ENCODE assay signal across 24 cellular contexts in the genomic region with DNA sequence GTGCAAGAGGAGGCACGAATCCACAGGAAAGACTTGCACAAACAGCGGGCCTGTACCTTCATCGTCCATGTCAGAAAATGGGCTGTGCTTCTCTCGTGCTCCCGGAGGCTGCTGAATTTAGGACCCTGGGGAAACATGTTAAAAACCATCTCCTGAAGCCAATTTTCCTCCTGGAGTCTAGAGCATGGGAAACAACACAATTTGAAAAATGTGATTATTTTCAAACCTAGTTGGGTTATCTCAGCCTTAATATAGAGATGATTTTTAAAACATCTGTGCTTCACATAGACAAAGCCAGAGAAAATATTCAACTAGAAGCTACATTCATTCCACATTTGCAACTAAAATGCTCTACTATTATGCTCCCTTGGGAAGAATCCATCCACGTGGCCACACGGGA.
A peak's percentile ranks its signal among the peaks of the same experiment; 100 is the strongest.
DNase-seq lines count a peak whose midpoint lies in the region; ATAC-seq and TF ChIP-seq lines count a peak whose summit lies in the region.
"Had no signal": no experiment of that assay in that cellular context is flagged by ENCODE, and none has a peak within 500 bp of the region (broad histone marks: within the 10 kb centered on the region; RNA-seq: fewer than 3 reads in every experiment).

No MANE protein-coding gene starts in this region.

- H3K27ac ChIP-seq in heart right ventricle (no peak overlapping the region), right atrium auricular region (no peak overlapping the region), GM23338 (ENCODE audit: low read depth) (no peak overlapping the region)
- H3K27ac ChIP-seq: 22Rv1; A549; BLaER1 treated with 17β-estradiol and CSF1 and Interleukin-3, amounts not matched to agents 10 nM and 100 nM; C4-2B had no signal

- H3F3A ChIP-seq in GM23338 (replicated peaks; ENCODE audit: low read depth): no peaks in the 10 kb centered on the region

- intact Hi-C loops in Right ventricle myocardium superior (cut with DNase I): no loop called here
- intact Hi-C loops in cardiac septum (cut with DNase I): no loop called here
- intact Hi-C loops in heart right ventricle (cut with DNase I): loop anchor here in 1 of 10 donors (10.0 kb wide), 1 partner anchor 170 kb away; no protein-coding TSS in a partner anchor
- intact Hi-C loops in left ventricle myocardium superior (cut with micrococcal nuclease): no loop called here

- H2AFZ ChIP-seq in GM23338: peak overlapping the region; percentile 50; the same call in 1 of the 2 replicates

- H3K36me3 Mint-ChIP-seq in GM23338 (ENCODE audit: low read depth): no peaks in the 10 kb centered on the region
- H3K36me3 Mint-ChIP-seq: CD8-positive, alpha-beta T cell had no signal

- no peak overlapping the region for H3K27ac Mint-ChIP-seq in GM23338
- H3K27ac Mint-ChIP-seq: B cell; CD4-positive, alpha-beta T cell; CD8-positive, alpha-beta T cell had no signal

- H3K9me3 ChIP-seq in heart right ventricle (no peaks in the 10 kb centered on the region), right atrium auricular region (no peaks in the 10 kb centered on the region)
- H3K9me3 ChIP-seq: A549; BLaER1 treated with 17β-estradiol and CSF1 and Interleukin-3, amounts not matched to agents 10 nM and 100 nM had no signal

- ATAC-seq in Right ventricle myocardium superior (ENCODE audit: poor library complexity) (peak; percentile 12), heart right ventricle (peak in 6 of 8 donors; percentile 35 to 83 (median 70)), GM23338 (no peak), left ventricle myocardium superior (peak; percentile 52), GM21447 (IDR thresholded peaks at IDR 0.05; ENCODE audit: unreplicated experiment) (no peak)
- ATAC-seq: A549; CD8-positive, alpha-beta T cell; GM12878 had no signal

- no peaks in the 10 kb centered on the region for H3K27me3 Mint-ChIP-seq in GM23338 (ENCODE audit: insufficient read depth, low read depth, poor library complexity)

- peaks cover 0 to 6% (median 0%) of the 10 kb centered on the region in 7 donors for H3K27me3 ChIP-seq in heart right ventricle
- H3K27me3 ChIP-seq in right atrium auricular region: no peaks in the 10 kb centered on the region
- no peaks in the 10 kb centered on the region for H3K27me3 ChIP-seq in GM23338 (ENCODE audit: insufficient read depth)
- H3K27me3 ChIP-seq: BLaER1 treated with 17β-estradiol and CSF1 and Interleukin-3, amounts not matched to agents 10 nM and 100 nM had no signal

- WGBS in heart right ventricle, 2 donors: 65 to 71% methylated on average over 7 of the region's 7 CpGs

- H3K4me3 ChIP-seq in heart right ventricle (no peak overlapping the region), right atrium auricular region (no peak overlapping the region), GM23338 (no peak overlapping the region)
- H3K4me3 ChIP-seq: A549; BLaER1 treated with 17β-estradiol and CSF1 and Interleukin-3, amounts not matched to agents 10 nM and 100 nM; GM12878 had no signal

- H3K4me2 ChIP-seq in GM23338: no peak overlapping the region
- H3K4me2 ChIP-seq: A549; BLaER1 treated with 17β-estradiol and CSF1 and Interleukin-3, amounts not matched to agents 10 nM and 100 nM had no signal

- peaks cover 9% of the 10 kb centered on the region; the same call in 2 of the 3 replicates for H3K4me1 Mint-ChIP-seq in GM23338
- H3K4me1 Mint-ChIP-seq: B cell had no signal

- H3K79me2 ChIP-seq in GM23338 (replicated peaks; ENCODE audit: insufficient read depth): no peaks in the 10 kb centered on the region

- H3K4me1 ChIP-seq in heart right ventricle (peaks cover 3 to 31% (median 16%) of the 10 kb centered on the region in 9 donors), right atrium auricular region (no peaks in the 10 kb centered on the region), GM23338 (ENCODE audit: insufficient read depth) (0 out of 2 replicates have a peak, but pooled peaks cover 2% of the 10 kb centered on the region)
- H3K4me1 ChIP-seq: A549; BLaER1 treated with 17β-estradiol and CSF1 and Interleukin-3, amounts not matched to agents 10 nM and 100 nM had no signal

- peaks cover 10% of the 10 kb centered on the region; the same call in 1 of the 2 replicates for H3K9me2 ChIP-seq in GM23338 (ENCODE audit: insufficient read depth)

- H4K20me1 ChIP-seq in GM23338 (replicated peaks; ENCODE audit: insufficient read depth): no peaks in the 10 kb centered on the region
- H4K20me1 ChIP-seq: BLaER1 treated with 17β-estradiol and CSF1 and Interleukin-3, amounts not matched to agents 10 nM and 100 nM had no signal

- H3K36me3 ChIP-seq in heart right ventricle (no peaks in the 10 kb centered on the region), right atrium auricular region (no peaks in the 10 kb centered on the region), GM23338 (ENCODE audit: insufficient read depth) (no peaks in the 10 kb centered on the region)
- H3K36me3 ChIP-seq: BLaER1 treated with 17β-estradiol and CSF1 and Interleukin-3, amounts not matched to agents 10 nM and 100 nM had no signal

- no peaks in the 10 kb centered on the region for H3K9me3 Mint-ChIP-seq in GM23338
- H3K9me3 Mint-ChIP-seq: CD4-positive, alpha-beta T cell; CD8-positive, alpha-beta T cell had no signal

- no peak overlapping the region for H3K4me3 Mint-ChIP-seq in GM23338
- H3K4me3 Mint-ChIP-seq: B cell; CD4-positive, alpha-beta T cell; CD8-positive, alpha-beta T cell had no signal

- TF ChIP-seq CTCF in heart right ventricle (IDR thresholded peaks at IDR 0.05): no peak
- TF ChIP-seq CTCF in right atrium auricular region (IDR thresholded peaks at IDR 0.05): no peak
- TF ChIP-seq CTCF in GM23338 (conservative IDR thresholded peaks at IDR 0.05; ENCODE audit: low read depth in 2 of 2): no peak

- DNase-seq in Right ventricle myocardium superior (no peak), cardiac septum (ENCODE audit: low spot score) (no peak), heart right ventricle (no peak), right atrium auricular region (ENCODE audit: low spot score) (no peak), GM23338 (ENCODE audit: low spot score) (no peak), left ventricle myocardium superior (no peak), COR-L47 (lab: John Stamatoyannopoulos, UW) (no peak)
- DNase-seq: AML-193; CD4-positive, alpha-beta T cell; CD8-positive, alpha-beta T cell; DMS 273 treated with DMSO at 0.1 percent for 48 hours; DMS153; DMS53; DMS79; DND-41; EL; GDM1 had no signal

TF ChIP-seq in GM23338, 12 proteins besides CTCF, POLR2A, EP300 and RAD21 (continues in another document):
- no peak for TF ChIP-seq POLR2AphosphoS5 (IDR thresholded peaks at IDR 0.05; ENCODE audit: low read depth)
- TF ChIP-seq, protein P1, sequence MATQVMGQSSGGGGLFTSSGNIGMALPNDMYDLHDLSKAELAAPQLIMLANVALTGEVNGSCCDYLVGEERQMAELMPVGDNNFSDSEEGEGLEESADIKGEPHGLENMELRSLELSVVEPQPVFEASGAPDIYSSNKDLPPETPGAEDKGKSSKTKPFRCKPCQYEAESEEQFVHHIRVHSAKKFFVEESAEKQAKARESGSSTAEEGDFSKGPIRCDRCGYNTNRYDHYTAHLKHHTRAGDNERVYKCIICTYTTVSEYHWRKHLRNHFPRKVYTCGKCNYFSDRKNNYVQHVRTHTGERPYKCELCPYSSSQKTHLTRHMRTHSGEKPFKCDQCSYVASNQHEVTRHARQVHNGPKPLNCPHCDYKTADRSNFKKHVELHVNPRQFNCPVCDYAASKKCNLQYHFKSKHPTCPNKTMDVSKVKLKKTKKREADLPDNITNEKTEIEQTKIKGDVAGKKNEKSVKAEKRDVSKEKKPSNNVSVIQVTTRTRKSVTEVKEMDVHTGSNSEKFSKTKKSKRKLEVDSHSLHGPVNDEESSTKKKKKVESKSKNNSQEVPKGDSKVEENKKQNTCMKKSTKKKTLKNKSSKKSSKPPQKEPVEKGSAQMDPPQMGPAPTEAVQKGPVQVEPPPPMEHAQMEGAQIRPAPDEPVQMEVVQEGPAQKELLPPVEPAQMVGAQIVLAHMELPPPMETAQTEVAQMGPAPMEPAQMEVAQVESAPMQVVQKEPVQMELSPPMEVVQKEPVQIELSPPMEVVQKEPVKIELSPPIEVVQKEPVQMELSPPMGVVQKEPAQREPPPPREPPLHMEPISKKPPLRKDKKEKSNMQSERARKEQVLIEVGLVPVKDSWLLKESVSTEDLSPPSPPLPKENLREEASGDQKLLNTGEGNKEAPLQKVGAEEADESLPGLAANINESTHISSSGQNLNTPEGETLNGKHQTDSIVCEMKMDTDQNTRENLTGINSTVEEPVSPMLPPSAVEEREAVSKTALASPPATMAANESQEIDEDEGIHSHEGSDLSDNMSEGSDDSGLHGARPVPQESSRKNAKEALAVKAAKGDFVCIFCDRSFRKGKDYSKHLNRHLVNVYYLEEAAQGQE (IDR thresholded peaks at IDR 0.05; ENCODE audit: unreplicated experiment): no peak
- no peak for TF ChIP-seq CREB1 (CRISPR knock-in tag; IDR thresholded peaks at IDR 0.05; ENCODE audit: low read depth)
- no peak for TF ChIP-seq STAT1 (IDR thresholded peaks at IDR 0.05; ENCODE audit: unreplicated experiment)
- TF ChIP-seq EZH2 (IDR thresholded peaks at IDR 0.05; ENCODE audit: low read depth, unreplicated experiment): no peak
- TF ChIP-seq ZNF114 (CRISPR knock-in tag; IDR thresholded peaks at IDR 0.05): no peak
- no peak for TF ChIP-seq EZH2phosphoT487 (IDR thresholded peaks at IDR 0.05; ENCODE audit: unreplicated experiment)

Comparison
In these comparisons a context has a peak if more than half of its experiments do, and no peak if none do; other contexts are left out.
1. ATAC-seq: peak in Right ventricle myocardium superior (single experiment), heart right ventricle (6 of 8) and left ventricle myocardium superior (single experiment); none in GM23338 (single experiment) and GM21447 (single experiment).